Comparison of ENCODE assay signal across 8 cellular contexts in the genomic region with DNA sequence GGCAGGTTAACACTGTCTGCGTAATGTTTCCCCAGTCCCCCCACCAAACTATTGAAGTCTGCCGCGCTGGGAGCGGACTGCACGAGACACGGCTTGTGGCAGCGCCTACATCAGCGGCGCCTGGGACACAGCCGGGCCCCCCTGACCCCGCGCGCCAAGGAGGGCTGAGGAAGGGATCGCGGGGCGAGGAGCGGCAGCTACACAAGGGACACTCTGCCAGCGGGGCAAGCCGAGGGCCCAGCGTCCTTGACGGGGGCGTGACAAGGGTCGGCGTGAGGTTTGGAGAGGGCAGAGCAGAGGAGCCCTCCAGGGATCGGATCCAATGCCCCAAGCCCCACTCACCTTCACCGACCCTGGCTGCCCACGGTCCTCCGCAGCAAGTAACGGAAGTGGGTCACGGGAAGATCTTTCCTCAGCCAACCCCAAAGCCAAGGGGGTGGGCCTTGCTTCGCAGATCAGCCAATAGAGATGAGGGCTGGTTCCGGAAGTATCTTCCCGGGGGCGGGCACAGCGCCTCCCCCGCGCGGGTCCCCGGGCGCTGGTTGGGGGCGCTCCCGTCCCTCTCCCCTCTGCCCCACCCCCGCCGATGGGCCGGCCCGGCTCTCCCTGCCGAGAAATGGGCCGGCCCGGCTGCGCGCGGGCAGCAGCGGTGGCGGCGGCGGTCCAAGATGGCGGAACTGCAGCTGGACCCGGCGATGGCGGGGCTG. TPM values are rescaled to one million over a fixed set of nuclear protein-coding genes. Genes with fewer than 3 reads are reported as not detected.
DNase-seq lines count a peak whose midpoint lies in the region; ATAC-seq and TF ChIP-seq lines count a peak whose summit lies in the region.

Gene ATP5PD, minus strand, starts transcription at position 387 of the 707 bp plus-strand sequence. CDS start 4,319 bp downstream, outside the sequence.
A gene with protein sequence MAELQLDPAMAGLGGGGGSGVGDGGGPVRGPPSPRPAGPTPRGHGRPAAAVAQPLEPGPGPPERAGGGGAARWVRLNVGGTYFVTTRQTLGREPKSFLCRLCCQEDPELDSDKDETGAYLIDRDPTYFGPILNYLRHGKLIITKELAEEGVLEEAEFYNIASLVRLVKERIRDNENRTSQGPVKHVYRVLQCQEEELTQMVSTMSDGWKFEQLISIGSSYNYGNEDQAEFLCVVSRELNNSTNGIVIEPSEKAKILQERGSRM (plus strand): TSS at position 643 of the 707 bp plus-strand sequence. CDS start 26 bp downstream, at position 669.

- DNase-seq in Calu3 = peak; percentile 96
- DNase-seq in activated CD8-positive, alpha-beta memory T cell treated with anti-CD3 and anti-CD28 coated beads, Interleukin-2, amount 50 U/mL, for 48 hours = peak; percentile 95
- peak; percentile 94 for DNase-seq in endothelial cell (ENCODE audit: low spot score)
- peak; percentile 96 for DNase-seq in midbrain (lab: John Stamatoyannopoulos, UW)
- DNase-seq in stimulated activated CD8-positive, alpha-beta memory T cell treated with anti-CD3 and anti-CD28 coated beads, Interleukin-2, amount 100 ng/mL, for 1 hour (ENCODE audit: low read depth in 2 of 2) = peak; percentile 87 to 89

- peak; percentile 94 for ATAC-seq in GM21447 (IDR thresholded peaks at IDR 0.05; ENCODE audit: unreplicated experiment)

- H3K27ac ChIP-seq in HUES64 (ENCODE audit: low read depth, low read length) (peak within 1 kb of the TSS; percentile 97), OCI-LY1 (ENCODE audit: low read depth, low read length, poor library complexity, severe bottlenecking) (peak within 1 kb of the TSS; percentile 6)

- no peaks in the 10 kb centered on the region for H3K27me3 Mint-ChIP-seq in Calu3 (ENCODE audit: unreplicated experiment)
- H3K27me3 Mint-ChIP-seq in endothelial cell (ENCODE audit: unreplicated experiment) = peaks cover 2% of the 10 kb centered on the region

- no TSS peak for BruUV-seq in Calu3 (replicated peaks; lab: Mats Ljungman, UMichigan)

- H3K36me3 ChIP-seq in HUES64 (ENCODE audit: insufficient read depth, low read length) = peaks cover 34% of the 10 kb centered on the region
- peaks cover 19% of the 10 kb centered on the region; the same call in 1 of the 2 replicates for H3K36me3 ChIP-seq in OCI-LY1 (ENCODE audit: insufficient read depth, low read length)

- no peaks in the 10 kb centered on the region for H3K27me3 ChIP-seq in HUES64 (ENCODE audit: insufficient read depth, low read length)
- no peaks in the 10 kb centered on the region for H3K27me3 ChIP-seq in OCI-LY1 (ENCODE audit: insufficient read depth, low read length)

- peak within 1 kb of the TSS; percentile 97 for H3K4me3 ChIP-seq in HUES64 (ENCODE audit: low read length)
- H3K4me3 ChIP-seq in OCI-LY1 (ENCODE audit: low read depth, low read length, poor library complexity, severe bottlenecking) = peak within 1 kb of the TSS; percentile 83

- H3K27ac Mint-ChIP-seq in Calu3 (ENCODE audit: unreplicated experiment) (peak within 1 kb of the TSS; percentile 83), endothelial cell (ENCODE audit: unreplicated experiment) (peak within 1 kb of the TSS; percentile 85)

- H3K4me1 ChIP-seq in HUES64 (ENCODE audit: insufficient read depth, low read length) = peaks cover 22% of the 10 kb centered on the region
- H3K4me1 ChIP-seq in OCI-LY1 (ENCODE audit: insufficient read depth, low read length, severe bottlenecking) = peaks cover 24% of the 10 kb centered on the region

- peak within 1 kb of the TSS; percentile 87 for H3K9ac ChIP-seq in HUES64 (ENCODE audit: low read depth, low read length)
- H3K9ac ChIP-seq in OCI-LY1 (ENCODE audit: low read length) = peak within 1 kb of the TSS; percentile 86

- H4K20me1 ChIP-seq in OCI-LY1 (ENCODE audit: insufficient read depth, low read length) = no peaks in the 10 kb centered on the region

- no peak within 1 kb of the TSS for H2AFZ ChIP-seq in OCI-LY1 (ENCODE audit: low read length)

- no peaks in the 10 kb centered on the region for H3K9me2 ChIP-seq in OCI-LY1 (ENCODE audit: low read depth, low read length)

- H3K36me3 Mint-ChIP-seq in Calu3 (ENCODE audit: insufficient read depth, unreplicated experiment) (peaks cover 59% of the 10 kb centered on the region), endothelial cell (ENCODE audit: low read depth, unreplicated experiment) (peaks cover 5% of the 10 kb centered on the region)

- H3K4me3 Mint-ChIP-seq in Calu3 (ENCODE audit: low read depth, unreplicated experiment) (peak within 1 kb of the TSS; percentile 99), endothelial cell (ENCODE audit: unreplicated experiment) (peak within 1 kb of the TSS; percentile 99)

- WGBS in HUES64 = under 1% methylated on average over 60 of the region's 60 CpGs

- no peaks in the 10 kb centered on the region for H3K9me3 ChIP-seq in HUES64 (ENCODE audit: insufficient read depth, low read depth, low read length)
- no peaks in the 10 kb centered on the region for H3K9me3 ChIP-seq in OCI-LY1 (ENCODE audit: low read length)

- intact Hi-C loops in Calu3 (cut with micrococcal nuclease; ENCODE audit: unreplicated experiment) = no loop called here

- H3K4me2 ChIP-seq in OCI-LY1 (ENCODE audit: low read length) = peak within 1 kb of the TSS; percentile 100

- no peaks in the 10 kb centered on the region for H3K79me2 ChIP-seq in OCI-LY1 (ENCODE audit: insufficient read depth, low read length)

- H3F3A ChIP-seq in OCI-LY1 (ENCODE audit: insufficient read depth, low read length) = no peaks in the 10 kb centered on the region

- no peak for TF ChIP-seq CTCF in Calu3 (IDR thresholded peaks at IDR 0.05; ENCODE audit: unreplicated experiment)
- TF ChIP-seq CTCF in OCI-LY1 (IDR thresholded peaks at IDR 0.05; ENCODE audit: low read length) = no peak
- TF ChIP-seq CTCF in endothelial cell (IDR thresholded peaks at IDR 0.05; ENCODE audit: unreplicated experiment) = no peak

- H3K4me1 Mint-ChIP-seq in Calu3 (ENCODE audit: low read depth, unreplicated experiment) = peaks cover 24% of the 10 kb centered on the region
- peaks cover 40% of the 10 kb centered on the region for H3K4me1 Mint-ChIP-seq in endothelial cell (ENCODE audit: unreplicated experiment)

- H3K9me3 Mint-ChIP-seq in Calu3 (ENCODE audit: low read depth, unreplicated experiment) (no peaks in the 10 kb centered on the region), endothelial cell (ENCODE audit: unreplicated experiment) (no peaks in the 10 kb centered on the region)

- CTCF ChIA-PET in Calu3 (lab: Charles Lee) = interaction anchor here (0.6 to 1.3 kb wide), 4 partner anchors 12 to 925 kb away, joined by 3 to 5 read pairs (median 4); partner anchors contain the start of gene USH1G

RNA-seq across cellular contexts. Expression of gene ATP5PD, which starts in this region (rescaled TPM):
- total RNA-seq in Calu3 (2022) (288 and 289 TPM in 2 replicates), endothelial cell (ENCODE audit: unreplicated experiment) (179 TPM)
- 254 TPM for polyA plus RNA-seq in HUES64 (2013, experiment 1 of 2)
- 305 TPM for polyA plus RNA-seq in HUES64 (2013, experiment 2 of 2)

RNA-seq across cellular contexts. Expression of the second gene that starts in this region (rescaled TPM):
- total RNA-seq in Calu3 (2022) (24.4 TPM in 2 replicates), endothelial cell (ENCODE audit: unreplicated experiment) (33.5 TPM)
- 27.8 TPM for polyA plus RNA-seq in HUES64 (2013, experiment 1 of 2)
- polyA plus RNA-seq in HUES64 (2013, experiment 2 of 2) = 27.6 TPM

Comparison
In these comparisons a context has a peak if more than half of its experiments do, and no peak if none do; other contexts are left out.
1. Peak in every context shown above with its lines: DNase-seq, ATAC-seq, H3K4me3 ChIP-seq and H3K27ac ChIP-seq.